8 cellular contexts compared by ENCODE assay signal in the genomic region with DNA sequence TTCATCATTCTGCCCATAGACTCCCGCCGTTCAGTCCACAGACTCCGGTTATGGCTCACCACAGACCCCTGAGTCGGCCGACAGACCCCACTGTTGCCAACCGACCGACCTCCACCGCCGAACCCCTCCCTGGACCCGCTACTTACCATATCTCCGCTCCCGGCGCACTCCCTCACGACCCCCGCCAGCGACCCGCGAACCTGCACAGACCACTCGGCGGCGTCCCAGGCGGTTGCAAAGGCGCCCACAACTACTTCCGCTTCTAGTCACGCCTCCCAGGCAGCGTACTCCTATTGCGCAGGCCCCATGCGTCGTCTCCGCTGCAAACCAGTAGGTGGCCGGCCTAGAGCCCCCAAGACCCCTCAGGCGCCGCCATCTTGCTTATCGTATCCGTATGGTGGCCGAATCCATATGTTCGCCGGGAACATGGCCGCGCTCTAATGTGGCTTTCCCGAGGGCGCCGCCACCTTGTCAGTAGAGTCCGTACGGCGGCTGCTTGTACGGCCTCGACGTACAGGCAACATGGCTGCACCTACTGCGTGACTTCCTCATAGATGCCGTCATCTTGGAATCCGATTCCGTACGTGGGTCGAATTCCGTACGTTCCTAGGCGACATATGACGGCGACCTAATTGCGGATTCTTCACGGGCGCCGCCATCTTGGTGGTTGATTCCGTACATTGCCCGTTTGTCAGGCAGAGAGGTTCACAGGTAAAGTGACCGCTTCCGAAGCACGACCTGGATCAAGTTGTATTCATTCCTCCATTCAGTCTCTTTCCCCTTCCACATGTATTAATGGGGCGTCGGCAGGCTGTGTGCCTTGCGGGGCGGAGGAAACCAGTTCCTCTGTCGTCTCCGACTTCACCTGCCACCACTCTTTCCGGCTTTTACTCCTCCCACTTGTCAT. TPM values are rescaled to one million over a fixed set of nuclear protein-coding genes. Genes with fewer than 3 reads are reported as not detected.
A peak's percentile ranks its signal among the peaks of the same experiment; 100 is the strongest.
DNase-seq lines count a peak whose midpoint lies in the region; ATAC-seq and TF ChIP-seq lines count a peak whose summit lies in the region.

A gene (minus strand): TSS at position 252 of the 907 bp plus-strand sequence. CDS start 103 bp downstream, at position 149.

- TF ChIP-seq CTCF in right atrium auricular region (IDR thresholded peaks at IDR 0.05): peak in 1 of 2 donors; percentile 62
- peak in 3 of 4 experiments; percentile 41 to 86 (median 47) for TF ChIP-seq CTCF in uterus (IDR thresholded peaks at IDR 0.05)

- no peaks in the 10 kb centered on the region for H3K27me3 ChIP-seq in right atrium auricular region
- no peaks in the 10 kb centered on the region for H3K27me3 ChIP-seq in uterus

- TF ChIP-seq POLR2A in uterus (IDR thresholded peaks at IDR 0.05): peak in 1 of 2 donors; percentile 37

- H3K9me3 ChIP-seq in right atrium auricular region: no peaks in the 10 kb centered on the region
- H3K9me3 ChIP-seq in uterus: no peaks in the 10 kb centered on the region

- peak; percentile 84 for DNase-seq in NCI-H187 treated with DMSO at 0.1 percent for 48 hours (lab: John Stamatoyannopoulos, UW)
- DNase-seq in anterior cingulate cortex (lab: John Stamatoyannopoulos, UW): peak; percentile 89 to 100 (median 98)
- DNase-seq in right atrium auricular region (ENCODE audit: low spot score): peak; percentile 97
- peak; percentile 98 for DNase-seq in pulmonary artery endothelial cell (ENCODE audit: low read depth, low spot score)
- peak; percentile 98 to 99 for DNase-seq in uterus

- ATAC-seq in GM18502 (IDR thresholded peaks at IDR 0.05; ENCODE audit: poor library complexity, unreplicated experiment) (peak; percentile 94), HG02970 (IDR thresholded peaks at IDR 0.05; ENCODE audit: low FRiP score, unreplicated experiment) (peak; percentile 89)

- H3K4me1 ChIP-seq in right atrium auricular region (peaks cover 0 to 13% of the 10 kb centered on the region in 2 donors), uterus (no peaks in the 10 kb centered on the region)

- intact Hi-C loops in T-helper 2 cell treated with Interferon-gamma antibody and Interleukin-4, amounts not matched to agents 100 ng/mL and 5 ng/mL, for 36 hours (cut with micrococcal nuclease): loop anchor here (1.0 to 10.0 kb wide), 11 partner anchors 11 to 1453 kb away; a partner anchor contains a TSS
- intact Hi-C loops in uterus (cut with DNase I; ENCODE audit: low total_unique reads): no loop called here

- H3K4me3 ChIP-seq in right atrium auricular region: peak within 1 kb of the TSS; percentile 62 to 76
- peak within 1 kb of the TSS; percentile 72 to 75 for H3K4me3 ChIP-seq in uterus

- H3K36me3 ChIP-seq in right atrium auricular region: peaks cover 26% of the 10 kb centered on the region
- H3K36me3 ChIP-seq in uterus: no peaks in the 10 kb centered on the region

- H3K27ac ChIP-seq in right atrium auricular region (peak within 1 kb of the TSS; percentile 87 to 90), uterus (peak within 1 kb of the TSS; percentile 83 to 90)

RNA-seq across cellular contexts. Expression of the gene that starts here (rescaled TPM):
- 158 and 162 TPM in 2 replicates for total RNA-seq in T-helper 2 cell treated with Interferon-gamma antibody and Interleukin-4, amounts not matched to agents 100 ng/mL and 5 ng/mL, for 36 hours
- total RNA-seq in right atrium auricular region (10 to 100 TPM; 17.1 to 38.3 TPM), pulmonary artery endothelial cell (40.8 and 52.1 TPM in 2 replicates), uterus (10 to 100 TPM; 54.1 to 85.1 (median 70.4) TPM)

Comparison
In these comparisons a context has a peak if more than half of its experiments do, and no peak if none do; other contexts are left out.
1. Peak in every context shown above with its lines: DNase-seq, ATAC-seq, H3K4me3 ChIP-seq and H3K27ac ChIP-seq.